16 cellular contexts compared by ENCODE assay signal in genomic region chr3:186046838-186047237, GRCh38.
A peak's percentile ranks its signal among the peaks of the same experiment; 100 is the strongest.
DNase-seq lines count a peak whose midpoint lies in the region; ATAC-seq and TF ChIP-seq lines count a peak whose summit lies in the region.
"Had no signal": no experiment of that assay in that cellular context is flagged by ENCODE, and none has a peak within 500 bp of the region (broad histone marks: within the 10 kb centered on the region; RNA-seq: fewer than 3 reads in every experiment).

No MANE protein-coding gene starts in this region.

- H3F3A ChIP-seq in PC-3 (ENCODE audit: low read length, unreplicated experiment) = no peaks in the 10 kb centered on the region

- no peaks in the 10 kb centered on the region for H3K79me2 ChIP-seq in PC-3 (ENCODE audit: low read length)

- H3K4me3 ChIP-seq in PC-3 (ENCODE audit: low read length) (no peak overlapping the region), Panc1 (ENCODE audit: low read depth in 2 of 2, low read length in 2 of 2) (no peak overlapping the region)
- H3K4me3 ChIP-seq: HAP-1 had no signal

- H3K36me3 ChIP-seq in PC-3 (ENCODE audit: low read depth, low read length) (peaks cover 30% of the 10 kb centered on the region), Panc1 (ENCODE audit: control insufficient read depth, insufficient read depth, low read length) (peaks cover 9% of the 10 kb centered on the region)
- H3K36me3 ChIP-seq: HAP-1 had no signal

- H3K4me2 ChIP-seq in PC-3 (ENCODE audit: low read length) = no peak overlapping the region

- TF ChIP-seq CTCF in PC-3 (conservative IDR thresholded peaks at IDR 0.05; ENCODE audit: low read depth, low read length) (no peak), Panc1 (IDR thresholded peaks at IDR 0.05) (no peak), RWPE1 (conservative IDR thresholded peaks at IDR 0.05; ENCODE audit: low read depth) (no peak)

- CTCF ChIA-PET in PC-3 (lab: Charles Lee) = no interaction called here
- CTCF ChIA-PET in Panc1 (lab: Charles Lee) = no interaction called here
- CTCF ChIA-PET in RWPE1 (lab: Yijun Ruan, JAX) = no interaction called here

- no peak overlapping the region for H3K27ac ChIP-seq in PC-3 (ENCODE audit: low read length)
- H3K27ac ChIP-seq in Panc1 (ENCODE audit: low read length) = no peak overlapping the region
- no peak overlapping the region for H3K27ac ChIP-seq in RWPE1

- ATAC-seq in PC-3 (no peak), Panc1 (no peak), HG03196 (IDR thresholded peaks at IDR 0.05; ENCODE audit: unreplicated experiment) (no peak)

- DNase-seq in PC-3 (no peak), Panc1 (ENCODE audit: low read depth, low spot score) (no peak), medulla oblongata (ENCODE audit: extremely low spot score) (peak; percentile 19), pons (ENCODE audit: low spot score) (peak; percentile 60), Kasumi-1 (lab: John Stamatoyannopoulos, UW) (no peak), inferior parietal cortex (ENCODE audit: extremely low spot score) (no peak), RWPE1 (ENCODE audit: low spot score) (no peak)
- DNase-seq: C1 segment of cervical spinal cord; Caco-2; CD4-positive, alpha-beta memory T cell; DMS153; DND-41; GOT3; HFFc6 had no signal

- H3K4me1 ChIP-seq in PC-3 (ENCODE audit: insufficient read depth, low read length) (no peaks in the 10 kb centered on the region), Panc1 (ENCODE audit: control insufficient read depth, insufficient read depth, low read length) (no peaks in the 10 kb centered on the region)
- H3K4me1 ChIP-seq: Caco-2, HAP-1 had no signal

- in situ Hi-C loops in Panc1 (cut with HindIII; ENCODE audit: low pct_unique_long_range_greater_than_20kb, low sequenced_read_pairs) = no loop called here

- H3K9me2 ChIP-seq in PC-3 (replicated peaks; ENCODE audit: low read length) = no peaks in the 10 kb centered on the region

- H3K9ac ChIP-seq in PC-3 (ENCODE audit: low read length) = no peak overlapping the region

- POLR2A ChIA-PET in PC-3 (lab: Charles Lee; ENCODE audit: unreplicated experiment) = no interaction called here
- POLR2A ChIA-PET in Panc1 (lab: Charles Lee) = interaction anchor here (0.6 to 1.0 kb wide), 3 partner anchors 57 to 117 kb away, joined by 3 to 12 read pairs (median 4); no protein-coding TSS in a partner anchor
- POLR2A ChIA-PET in RWPE1 (lab: Yijun Ruan, JAX; ENCODE audit: low non-redundant PET) = no interaction called here

- no peak overlapping the region for H2AFZ ChIP-seq in PC-3 (ENCODE audit: low read length)

- H4K20me1 ChIP-seq in PC-3 (ENCODE audit: low read length) = no peaks in the 10 kb centered on the region

- intact Hi-C loops in PC-3 (cut with micrococcal nuclease) = no loop called here
- intact Hi-C loops in Panc1 (cut with micrococcal nuclease; ENCODE audit: unreplicated experiment) = no loop called here

- no peaks in the 10 kb centered on the region for H3K27me3 ChIP-seq in PC-3 (ENCODE audit: low read length)
- H3K27me3 ChIP-seq in Panc1 (ENCODE audit: control insufficient read depth, insufficient read depth, low read length) = no peaks in the 10 kb centered on the region

- H3K9me3 ChIP-seq in PC-3 (ENCODE audit: low read length) = no peaks in the 10 kb centered on the region
- H3K9me3 ChIP-seq in Panc1 (ENCODE audit: control insufficient read depth, insufficient read depth, low read depth, low read length) = no peaks in the 10 kb centered on the region
- H3K9me3 ChIP-seq: Caco-2, HAP-1 had no signal

- BruUV-seq in PC-3 (replicated peaks; lab: Mats Ljungman, UMichigan) = TSS peak; percentile 25
- TSS peak; percentile 77 for BruUV-seq in Panc1 (replicated peaks; lab: Mats Ljungman, UMichigan)

Comparison
In these comparisons a context has a peak if more than half of its experiments do, and no peak if none do; other contexts are left out.
1. DNase-seq: peak in medulla oblongata (single experiment) and pons (single experiment); none in PC-3 (single experiment), Panc1 (single experiment), Kasumi-1 (0 of 2), inferior parietal cortex (single experiment) and RWPE1 (single experiment).